10 cellular contexts compared by ENCODE assay signal in the genomic region with DNA sequence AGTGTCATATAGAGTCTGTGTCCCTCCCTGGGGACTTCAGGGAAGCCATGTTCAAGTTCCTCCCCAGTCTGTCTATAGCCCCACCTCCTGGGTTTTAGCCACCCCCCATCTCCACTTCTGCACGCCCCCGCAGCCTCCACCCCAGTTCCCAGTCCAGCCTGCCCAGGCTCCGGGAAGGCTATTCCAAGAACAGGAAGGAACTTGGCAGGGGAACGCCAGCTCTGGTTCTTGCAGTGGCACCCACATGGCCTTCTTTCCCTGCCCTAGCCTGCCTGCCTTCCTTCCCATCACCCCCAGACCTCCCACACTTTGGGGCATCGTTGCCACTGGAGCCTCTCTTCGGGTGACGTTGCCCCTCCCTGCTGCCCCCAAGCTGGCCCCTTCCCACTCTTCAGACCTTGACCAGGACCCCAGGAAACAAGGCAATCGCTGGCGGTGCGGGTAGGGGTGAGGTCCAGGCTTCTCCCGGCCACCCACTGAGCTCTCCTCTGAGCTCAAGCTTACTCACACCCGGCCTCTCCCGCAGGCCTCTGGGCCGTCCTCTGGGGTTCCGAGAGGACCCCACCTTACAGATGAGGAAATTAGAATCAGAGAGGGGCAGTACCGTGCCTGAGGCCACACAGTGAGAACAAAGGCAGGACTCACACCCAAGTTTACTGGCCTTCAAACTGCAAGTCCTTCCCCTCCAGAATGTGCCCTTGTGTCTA. TPM values are rescaled to one million over a fixed set of nuclear protein-coding genes. Genes with fewer than 3 reads are reported as not detected.
A peak's percentile ranks its signal among the peaks of the same experiment; 100 is the strongest.
DNase-seq lines count a peak whose midpoint lies in the region; ATAC-seq and TF ChIP-seq lines count a peak whose summit lies in the region.
"Had no signal": no experiment of that assay in that cellular context is flagged by ENCODE, and none has a peak within 500 bp of the region (broad histone marks: within the 10 kb centered on the region; RNA-seq: fewer than 3 reads in every experiment).

No MANE protein-coding gene starts in this region.

- TF ChIP-seq CTCF in spleen (IDR thresholded peaks at IDR 0.05 in 8 of 11, conservative IDR thresholded peaks at IDR 0.05 in 3 of 11): no peak

- in situ Hi-C loops in KBM-7 (cut with MboI; ENCODE audit: low pct_unique_long_range_greater_than_20kb, low sequenced_read_pairs): no loop called here

- peaks cover 0 to 10% (median 0%) of the 10 kb centered on the region in 7 donors for H3K27me3 ChIP-seq in spleen (replicated peaks in 1 of 7)
- H3K27me3 ChIP-seq: tibial nerve had no signal

- H3K4me3 ChIP-seq in spleen: no peak overlapping the region
- H3K4me3 ChIP-seq: tibial nerve had no signal

- intact Hi-C loops in spleen (cut with DNase I; ENCODE audit: low total_unique reads): loop anchor here (5.0 kb wide), 1 partner anchor 173 kb away; the partner anchor contains the start of gene B3GNT9

- DNase-seq in KBM-7: peak; percentile 52
- peak; percentile 40 for DNase-seq in dermis blood vessel endothelial cell
- peak; percentile 84 for DNase-seq in spleen
- no peak for DNase-seq in NCI-H146 (lab: John Stamatoyannopoulos, UW)
- DNase-seq: activated naive CD8-positive, alpha-beta T cell treated with anti-CD3 and anti-CD28 coated beads for 36 hours; glutamatergic neuron; NCI-H1436 treated with DMSO at 0.1 percent for 48 hours; NCI-H82 had no signal

- TF ChIP-seq POLR2A in spleen (IDR thresholded peaks at IDR 0.05): no peak

- no peak for ATAC-seq in HG02610 (IDR thresholded peaks at IDR 0.05; ENCODE audit: unreplicated experiment)

- no peaks in the 10 kb centered on the region for H3K36me3 ChIP-seq in spleen
- H3K36me3 ChIP-seq: tibial nerve had no signal

- H3K27ac ChIP-seq in spleen: peak overlapping the region in 6 of 8 donors; percentile 15 to 72 (median 48)

- H3K4me1 ChIP-seq in spleen: peaks cover 0 to 27% (median 7%) of the 10 kb centered on the region in 6 donors

- H3K9me3 ChIP-seq in spleen: no peaks in the 10 kb centered on the region
- H3K9me3 ChIP-seq: tibial nerve had no signal

- WGBS in spleen, 5 donors: 54 to 61% (median 57%) methylated on average over 15 to 16 of the region's 16 CpGs

RNA-seq across cellular contexts. Expression of gene CES4A, which starts 9.2 kb away (rescaled TPM):
- total RNA-seq in dermis blood vessel endothelial cell (1.4 and 1.7 TPM in 2 replicates), spleen (1 to 10 TPM; 5.0 to 9.1 (median 6.3) TPM)
- polyA plus RNA-seq in spleen: 1 to 10 TPM; 5.3 to 9.9 (median 8.0) TPM

RNA-seq across cellular contexts. Expression of gene CES3, which starts 18.1 kb away (rescaled TPM):
- not detected in 2 replicates for total RNA-seq in dermis blood vessel endothelial cell
- total RNA-seq in spleen: 1 to 10 TPM in 1 of 7 donors, under 1 TPM in 5, not detected in 1; 0.23 to 1.3 (median 0.33) TPM
- polyA plus RNA-seq in spleen: under 1 TPM; 0.27 to 0.80 (median 0.43) TPM

RNA-seq across cellular contexts. Expression of gene CES2, which starts 43.8 kb away (rescaled TPM):
- total RNA-seq in dermis blood vessel endothelial cell: 14.1 and 21.2 TPM in 2 replicates
- total RNA-seq in spleen: 10 to 100 TPM; 21.6 to 48.1 (median 34.8) TPM
- polyA plus RNA-seq in spleen: 10 to 100 TPM in 1 of 3 donors, 1 to 10 TPM in 2; 8.0 to 21.4 (median 8.5) TPM

RNA-seq across cellular contexts. Expression of gene CIAO2B, which starts 45.0 kb away (rescaled TPM):
- total RNA-seq in dermis blood vessel endothelial cell (117 and 188 TPM in 2 replicates), spleen (10 to 100 TPM; 46.8 to 63.1 (median 55.8) TPM)
- polyA plus RNA-seq in spleen: 100 to 1,000 TPM; 114 to 168 (median 148) TPM

RNA-seq across cellular contexts. Expression of gene CBFB, which starts 49.8 kb away (rescaled TPM):
- total RNA-seq in dermis blood vessel endothelial cell (96.5 and 124 TPM in 2 replicates), spleen (10 to 100 TPM; 55.8 to 80.4 (median 58.6) TPM)
- 10 to 100 TPM; 22.7 to 35.1 (median 29.1) TPM for polyA plus RNA-seq in spleen
